In genomic region chr4:53015681-53016080, GRCh38 we compare ENCODE assay signal across 9 cellular contexts.
A peak's percentile ranks its signal among the peaks of the same experiment; 100 is the strongest.
DNase-seq lines count a peak whose midpoint lies in the region; ATAC-seq and TF ChIP-seq lines count a peak whose summit lies in the region.
"Had no signal": no experiment of that assay in that cellular context is flagged by ENCODE, and none has a peak within 500 bp of the region (broad histone marks: within the 10 kb centered on the region; RNA-seq: fewer than 3 reads in every experiment).

No MANE protein-coding gene starts in this region.

- intact Hi-C loops in sigmoid colon (cut with DNase I) = loop anchor here (5.0 kb wide), 1 partner anchor 1212 kb away; the partner anchor contains the start of gene PDGFRA

- no peak for ATAC-seq in HG03469 (IDR thresholded peaks at IDR 0.05; ENCODE audit: unreplicated experiment)
- ATAC-seq in GM18868 (IDR thresholded peaks at IDR 0.05; ENCODE audit: unreplicated experiment) = no peak

- peaks cover 53% of the 10 kb centered on the region for H3K4me1 ChIP-seq in SJCRH30
- peaks cover 0 to 44% (median 30%) of the 10 kb centered on the region in 4 donors for H3K4me1 ChIP-seq in sigmoid colon

- no peak overlapping the region for H3K27ac ChIP-seq in SJCRH30
- peak overlapping the region in 1 of 4 donors; percentile 15 for H3K27ac ChIP-seq in sigmoid colon
- H3K27ac ChIP-seq: KMS-11 had no signal

- peak in 2 of 4 experiments; percentile 22 to 41 for TF ChIP-seq CTCF in sigmoid colon (IDR thresholded peaks at IDR 0.05)

- DNase-seq in COR-L47 (lab: John Stamatoyannopoulos, UW) = peak; percentile 17
- peak; percentile 37 for DNase-seq in HT-29 (ENCODE audit: low spot score)
- peak; percentile 60 to 88 for DNase-seq in SJCRH30
- DNase-seq in foreskin melanocyte = peak; percentile 20
- peak; percentile 71 for DNase-seq in sigmoid colon
- DNase-seq in NCI-H187 (lab: John Stamatoyannopoulos, UW) = no peak

- H3K4me3 ChIP-seq in SJCRH30 = no peak overlapping the region
- no peak overlapping the region for H3K4me3 ChIP-seq in sigmoid colon

- H3K9me3 ChIP-seq in SJCRH30 (replicated peaks) (no peaks in the 10 kb centered on the region), sigmoid colon (no peaks in the 10 kb centered on the region)

- no peak for TF ChIP-seq EP300 in sigmoid colon (IDR thresholded peaks at IDR 0.05)

- WGBS in sigmoid colon, 2 donors = 20 to 33% methylated on average over 5 of the region's 5 CpGs

- no peak for TF ChIP-seq POLR2A in sigmoid colon (IDR thresholded peaks at IDR 0.05)

- no peaks in the 10 kb centered on the region for H3K36me3 ChIP-seq in SJCRH30
- no peaks in the 10 kb centered on the region for H3K36me3 ChIP-seq in sigmoid colon

- H3K27me3 ChIP-seq in SJCRH30 (no peaks in the 10 kb centered on the region), sigmoid colon (no peaks in the 10 kb centered on the region)

Comparison
In these comparisons a context has a peak if more than half of its experiments do, and no peak if none do; other contexts are left out.
1. DNase-seq: peak in COR-L47 (single experiment), HT-29 (single experiment), SJCRH30 (2 of 2), foreskin melanocyte (single experiment) and sigmoid colon (single experiment); none in NCI-H187 (0 of 2).